Comparison of ENCODE assay signal across 18 cellular contexts in the genomic region with DNA sequence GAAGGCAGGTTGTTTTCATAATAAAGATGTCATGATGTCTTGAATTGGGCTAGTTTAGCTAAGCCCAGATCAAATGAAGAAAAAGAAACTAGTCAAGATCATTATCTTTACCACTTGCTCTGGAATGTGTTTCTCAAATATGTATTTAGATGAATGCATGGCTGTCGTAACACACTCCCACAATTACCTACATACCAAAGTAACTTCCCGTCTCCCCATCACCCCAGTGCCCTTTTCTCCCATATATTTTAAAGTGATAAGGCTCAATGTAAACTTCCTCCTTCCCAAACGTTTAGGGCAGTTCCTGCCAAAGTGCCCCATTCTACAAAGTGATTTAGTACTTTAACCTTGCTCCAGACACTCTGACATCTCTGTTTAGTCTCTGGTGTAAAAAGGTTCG.
DNase-seq lines count a peak whose midpoint lies in the region; TF ChIP-seq lines count a peak whose summit lies in the region.
"Had no signal": no experiment of that assay in that cellular context is flagged by ENCODE, and none has a peak within 500 bp of the region (broad histone marks: within the 10 kb centered on the region; RNA-seq: fewer than 3 reads in every experiment).

No MANE protein-coding gene starts in this region.

- no peak overlapping the region for H2BK5ac ChIP-seq in mesendoderm (ENCODE audit: low read length)

- intact Hi-C loops in activated T-helper 1 cell treated with anti-CD3 and anti-CD28 coated beads, Interleukin-12 subunit alpha, Interleukin-12 subunit beta, Interleukin-2, Interleukin-4 antibody, amounts not matched to agents 30 ng/mL and 10 ng/mL and 1 ng/mL, durations not matched to agents 14 hours and 24 hours and 36 hours (cut with micrococcal nuclease), result no loop called here

- no peak overlapping the region for H3K56ac ChIP-seq in mesendoderm (ENCODE audit: low read length)

- H2BK120ac ChIP-seq in mesendoderm (ENCODE audit: low read depth, low read length), result no peak overlapping the region

- no peak overlapping the region for H3K9ac ChIP-seq in mesendoderm (ENCODE audit: low read length)

- H3K4me3 Mint-ChIP-seq in brain, result no peak overlapping the region
- no peak overlapping the region for H3K4me3 Mint-ChIP-seq in activated T-helper 1 cell treated with anti-CD3 and anti-CD28 coated beads, Interleukin-12 subunit alpha, Interleukin-12 subunit beta, Interleukin-2, Interleukin-4 antibody, amounts not matched to agents 30 ng/mL and 10 ng/mL and 1 ng/mL, durations not matched to agents 14 hours and 24 hours and 36 hours
- no peak overlapping the region for H3K4me3 Mint-ChIP-seq in immature natural killer cell
- H3K4me3 Mint-ChIP-seq: CD4-positive, alpha-beta T cell had no signal

- TF ChIP-seq CTCF in brain (conservative IDR thresholded peaks at IDR 0.05), result no peak

- no peaks in the 10 kb centered on the region for H3K27me3 ChIP-seq in mesendoderm (ENCODE audit: insufficient read depth, low read length, poor library complexity)
- H3K27me3 ChIP-seq: SJSA1 had no signal

- H3K79me2 ChIP-seq in mesendoderm (ENCODE audit: control insufficient read depth, insufficient read depth, low read length), result no peaks in the 10 kb centered on the region

- no peak overlapping the region for H4K5ac ChIP-seq in mesendoderm (ENCODE audit: low read length)

- no peak overlapping the region for H3K4me2 ChIP-seq in mesendoderm (ENCODE audit: low read length)

- H3K4me1 Mint-ChIP-seq in brain (peaks cover 29% of the 10 kb centered on the region), immature natural killer cell (no peaks in the 10 kb centered on the region)
- no peaks in the 10 kb centered on the region for H3K4me1 Mint-ChIP-seq in activated T-helper 1 cell treated with anti-CD3 and anti-CD28 coated beads, Interleukin-12 subunit alpha, Interleukin-12 subunit beta, Interleukin-2, Interleukin-4 antibody, amounts not matched to agents 30 ng/mL and 10 ng/mL and 1 ng/mL, durations not matched to agents 14 hours and 24 hours and 36 hours (ENCODE audit: low read depth)

- peak; percentile 24 for DNase-seq in Daoy (ENCODE audit: low read depth)
- DNase-seq in NOMO-1 treated with DMSO at 0.1 percent for 48 hours (lab: John Stamatoyannopoulos, UW; ENCODE audit: unreplicated experiment), result peak; percentile 48
- no peak for DNase-seq in mesendoderm
- DNase-seq in activated T-helper 1 cell treated with anti-CD3 and anti-CD28 coated beads, Interleukin-12 subunit alpha, Interleukin-12 subunit beta, Interleukin-2, Interleukin-4 antibody, amounts not matched to agents 30 ng/mL and 10 ng/mL and 1 ng/mL, durations not matched to agents 14 hours and 24 hours and 36 hours (ENCODE audit: low spot score), result no peak
- DNase-seq in NCI-H510A treated with DMSO at 0.1 percent for 48 hours (lab: John Stamatoyannopoulos, UW), result no peak
- DNase-seq in immature natural killer cell, result no peak
- DNase-seq in NCI-H2029 (lab: John Stamatoyannopoulos, UW), result no peak
- DNase-seq: CD4-positive, alpha-beta T cell; DMS153; GOT3; NCI-H1417 treated with DMSO at 0.1 percent for 48 hours; NCI-H1930; NCI-H2171; NCI-H446 treated with DMSO at 0.1 percent for 48 hours; NCI-H748 treated with DMSO at 0.1 percent for 48 hours; NK-92 treated with Interleukin-12 subunit alpha and Interleukin-12 subunit beta, amount 100 ng/mL, for 24 hours had no signal

- H3K36me3 ChIP-seq in mesendoderm (ENCODE audit: control insufficient read depth, insufficient read depth, low read length), result no peaks in the 10 kb centered on the region

- peaks cover 15% of the 10 kb centered on the region for H3K36me3 Mint-ChIP-seq in brain
- no peaks in the 10 kb centered on the region for H3K36me3 Mint-ChIP-seq in activated T-helper 1 cell treated with anti-CD3 and anti-CD28 coated beads, Interleukin-12 subunit alpha, Interleukin-12 subunit beta, Interleukin-2, Interleukin-4 antibody, amounts not matched to agents 30 ng/mL and 10 ng/mL and 1 ng/mL, durations not matched to agents 14 hours and 24 hours and 36 hours (ENCODE audit: low read depth)
- H3K36me3 Mint-ChIP-seq in immature natural killer cell, result no peaks in the 10 kb centered on the region

- H3K9me3 Mint-ChIP-seq in brain (no peaks in the 10 kb centered on the region), immature natural killer cell (no peaks in the 10 kb centered on the region)
- no peaks in the 10 kb centered on the region for H3K9me3 Mint-ChIP-seq in activated T-helper 1 cell treated with anti-CD3 and anti-CD28 coated beads, Interleukin-12 subunit alpha, Interleukin-12 subunit beta, Interleukin-2, Interleukin-4 antibody, amounts not matched to agents 30 ng/mL and 10 ng/mL and 1 ng/mL, durations not matched to agents 14 hours and 24 hours and 36 hours
- H3K9me3 Mint-ChIP-seq: CD4-positive, alpha-beta T cell had no signal

- H4K8ac ChIP-seq in mesendoderm (ENCODE audit: low read depth, low read length), result no peak overlapping the region

- H3K27ac Mint-ChIP-seq in brain (peak overlapping the region in 3 of 5 experiments; percentile 9 to 62 (median 37)), immature natural killer cell (no peak overlapping the region)
- H3K27ac Mint-ChIP-seq in activated T-helper 1 cell treated with anti-CD3 and anti-CD28 coated beads, Interleukin-12 subunit alpha, Interleukin-12 subunit beta, Interleukin-2, Interleukin-4 antibody, amounts not matched to agents 30 ng/mL and 10 ng/mL and 1 ng/mL, durations not matched to agents 14 hours and 24 hours and 36 hours, result no peak overlapping the region
- H3K27ac Mint-ChIP-seq: CD4-positive, alpha-beta T cell had no signal

- no peak overlapping the region for H3K27ac ChIP-seq in mesendoderm (ENCODE audit: low read depth, low read length)
- H3K27ac ChIP-seq: SJSA1 had no signal

- no peak overlapping the region for H3K4me3 ChIP-seq in mesendoderm (ENCODE audit: low read length)
- H3K4me3 ChIP-seq: SJSA1 had no signal

- H3K23ac ChIP-seq in mesendoderm (ENCODE audit: low read length), result no peak overlapping the region

- H3K18ac ChIP-seq in mesendoderm (ENCODE audit: low read length), result no peak overlapping the region

- peak overlapping the region; percentile 45 for H2BK15ac ChIP-seq in mesendoderm (replicated peaks; ENCODE audit: low read depth)

- H3K27me3 Mint-ChIP-seq in brain (no peaks in the 10 kb centered on the region), immature natural killer cell (ENCODE audit: low read depth in 3 of 3) (peaks cover 0 to 5% (median 0%) of the 10 kb centered on the region in 3 donors)
- H3K27me3 Mint-ChIP-seq in activated T-helper 1 cell treated with anti-CD3 and anti-CD28 coated beads, Interleukin-12 subunit alpha, Interleukin-12 subunit beta, Interleukin-2, Interleukin-4 antibody, amounts not matched to agents 30 ng/mL and 10 ng/mL and 1 ng/mL, durations not matched to agents 14 hours and 24 hours and 36 hours (ENCODE audit: insufficient read depth), result peaks cover 9% of the 10 kb centered on the region

- peaks cover 2% of the 10 kb centered on the region for H3K4me1 ChIP-seq in mesendoderm (ENCODE audit: control insufficient read depth, low read depth, low read length)
- H3K4me1 ChIP-seq: SJSA1 had no signal

- H2AK5ac ChIP-seq in mesendoderm (ENCODE audit: low read length), result no peak overlapping the region

- WGBS in mesendoderm (ENCODE audit: extremely low coverage, insufficient coverage, low lambda C conversion rate), result no CpG with 5 or more reads among the region's 4 CpGs

- H3K79me1 ChIP-seq in mesendoderm (ENCODE audit: low read length), result no peaks in the 10 kb centered on the region

- no peak overlapping the region for H3K4ac ChIP-seq in mesendoderm (ENCODE audit: low read depth, low read length)

Comparison
In these comparisons a context has a peak if more than half of its experiments do, and no peak if none do; other contexts are left out.
1. DNase-seq: peak in Daoy (single experiment) and NOMO-1 treated with DMSO at 0.1 percent for 48 hours (single experiment); none in mesendoderm (single experiment), activated T-helper 1 cell treated with anti-CD3 and anti-CD28 coated beads, Interleukin-12 subunit alpha, Interleukin-12 subunit beta, Interleukin-2, Interleukin-4 antibody, amounts not matched to agents 30 ng/mL and 10 ng/mL and 1 ng/mL, durations not matched to agents 14 hours and 24 hours and 36 hours (single experiment), NCI-H510A treated with DMSO at 0.1 percent for 48 hours (single experiment), immature natural killer cell (0 of 3) and NCI-H2029 (single experiment).
2. H3K27ac Mint-ChIP-seq: peak in brain (3 of 5); none in activated T-helper 1 cell treated with anti-CD3 and anti-CD28 coated beads, Interleukin-12 subunit alpha, Interleukin-12 subunit beta, Interleukin-2, Interleukin-4 antibody, amounts not matched to agents 30 ng/mL and 10 ng/mL and 1 ng/mL, durations not matched to agents 14 hours and 24 hours and 36 hours (single experiment) and immature natural killer cell (0 of 6).